ENCODE assay signal across 18 cellular contexts in the genomic region with DNA sequence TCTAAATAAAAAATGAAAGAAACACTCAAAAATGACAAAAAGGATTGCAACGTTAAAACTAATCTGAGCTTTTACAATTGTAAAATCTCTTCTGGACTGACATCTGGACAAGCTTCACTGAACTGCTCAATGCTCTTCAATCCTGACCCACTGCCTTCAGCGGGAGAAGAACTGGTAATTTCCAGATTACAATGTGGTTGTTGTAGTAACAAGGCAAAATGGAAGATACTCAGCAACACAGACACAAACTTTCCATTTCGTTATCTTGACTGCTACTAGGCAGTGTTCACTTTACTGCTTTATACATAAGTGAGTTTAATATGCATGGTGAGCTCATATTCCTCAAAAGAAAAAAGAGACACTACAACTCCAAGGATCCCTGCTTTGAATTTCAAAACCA. TPM values are rescaled to one million over a fixed set of nuclear protein-coding genes. Genes with fewer than 3 reads are reported as not detected.
DNase-seq lines count a peak whose midpoint lies in the region; FAIRE-seq and TF ChIP-seq lines count a peak whose summit lies in the region.
"Had no signal": no experiment of that assay in that cellular context is flagged by ENCODE, and none has a peak within 500 bp of the region (broad histone marks: within the 10 kb centered on the region; RNA-seq: fewer than 3 reads in every experiment).

No MANE protein-coding gene starts in this region.

- peak; percentile 32 for DNase-seq in DMS53 (lab: John Stamatoyannopoulos, UW)
- DNase-seq in DMS53 treated with DMSO at 0.1 percent for 48 hours (lab: John Stamatoyannopoulos, UW; ENCODE audit: unreplicated experiment), result no peak
- peak; percentile 5 to 22 for DNase-seq in thyroid gland
- DNase-seq in ascending aorta (ENCODE audit: low spot score in 2 of 2), result no peak
- no peak for DNase-seq in GM12892 (ENCODE audit: insufficient read length)
- DNase-seq in activated naive CD4-positive, alpha-beta T cell treated with anti-CD3 and anti-CD28 coated beads for 36 hours, result no peak
- DNase-seq: AML-193, NCI-H1105, NCI-H2081, NCI-H748 treated with DMSO at 0.1 percent for 48 hours, PC-3, RPMI8226, SHP77 treated with DMSO at 0.1 percent for 48 hours had no signal

- H3K4me3 ChIP-seq in endocrine pancreas (ENCODE audit: control insufficient read depth, insufficient read depth, low read length) (peak overlapping the region; percentile 3), thyroid gland (replicated peaks in 1 of 3) (no peak overlapping the region), ascending aorta (no peak overlapping the region)
- H3K4me3 ChIP-seq: GM12878 had no signal

- TF ChIP-seq POLR2A in thyroid gland (IDR thresholded peaks at IDR 0.05) (no peak), GM12892 (IDR thresholded peaks at IDR 0.05; ENCODE audit: low read depth, low read length) (no peak)

- H3K4me3 Mint-ChIP-seq in nephron, result no peak overlapping the region
- no peak overlapping the region for H3K4me3 Mint-ChIP-seq in activated naive CD4-positive, alpha-beta T cell treated with anti-CD3 and anti-CD28 coated beads for 36 hours
- H3K4me3 Mint-ChIP-seq: CD14-positive monocyte had no signal

- H3K27me3 ChIP-seq in endocrine pancreas (ENCODE audit: control insufficient read depth, insufficient read depth, low read length) (no peaks in the 10 kb centered on the region), thyroid gland (no peaks in the 10 kb centered on the region), ascending aorta (no peaks in the 10 kb centered on the region)

- H3K9ac ChIP-seq in endocrine pancreas (ENCODE audit: control insufficient read depth, insufficient read depth, low read length), result no peak overlapping the region

- H3K27ac ChIP-seq in thyroid gland (no peak overlapping the region), ascending aorta (no peak overlapping the region)

- H3K9me3 ChIP-seq in endocrine pancreas (ENCODE audit: control insufficient read depth, low read length), result no peaks in the 10 kb centered on the region
- H3K9me3 ChIP-seq in thyroid gland, result no peaks in the 10 kb centered on the region
- H3K9me3 ChIP-seq in ascending aorta, result no peaks in the 10 kb centered on the region

- intact Hi-C loops in thyroid gland (cut with DNase I) (no loop called here), ascending aorta (cut with DNase I) (no loop called here)
- intact Hi-C loops in activated naive CD4-positive, alpha-beta T cell treated with anti-CD3 and anti-CD28 coated beads for 36 hours (cut with micrococcal nuclease), result no loop called here

- FAIRE-seq in GM12892 (lab: Jason Lieb, UNC), result no peak
- FAIRE-seq: GM12878, H1 had no signal

- H3K4me1 Mint-ChIP-seq in nephron, result peaks cover 6% of the 10 kb centered on the region
- H3K4me1 Mint-ChIP-seq in activated naive CD4-positive, alpha-beta T cell treated with anti-CD3 and anti-CD28 coated beads for 36 hours (ENCODE audit: low read depth), result no peaks in the 10 kb centered on the region
- H3K4me1 Mint-ChIP-seq: CD14-positive monocyte had no signal

- H3K27me3 Mint-ChIP-seq in nephron (ENCODE audit: low read depth), result no peaks in the 10 kb centered on the region
- H3K27me3 Mint-ChIP-seq in activated naive CD4-positive, alpha-beta T cell treated with anti-CD3 and anti-CD28 coated beads for 36 hours (ENCODE audit: low read depth), result no peaks in the 10 kb centered on the region

- peak overlapping the region in 2 of 3 experiments; percentile 26 to 81 for H3K27ac Mint-ChIP-seq in nephron
- H3K27ac Mint-ChIP-seq in activated naive CD4-positive, alpha-beta T cell treated with anti-CD3 and anti-CD28 coated beads for 36 hours, result no peak overlapping the region
- H3K27ac Mint-ChIP-seq: CD14-positive monocyte had no signal

- CTCF ChIA-PET in activated naive CD4-positive, alpha-beta T cell treated with anti-CD3 and anti-CD28 coated beads for 36 hours (lab: Charles Lee), result no interaction called here

- H3K4me1 ChIP-seq in endocrine pancreas (ENCODE audit: control insufficient read depth, insufficient read depth, low read length) (peaks cover 4% of the 10 kb centered on the region), thyroid gland (no peaks in the 10 kb centered on the region), ascending aorta (no peaks in the 10 kb centered on the region)

- no peaks in the 10 kb centered on the region for H3K9me3 Mint-ChIP-seq in nephron
- no peaks in the 10 kb centered on the region for H3K9me3 Mint-ChIP-seq in activated naive CD4-positive, alpha-beta T cell treated with anti-CD3 and anti-CD28 coated beads for 36 hours

- no peaks in the 10 kb centered on the region for H3K36me3 Mint-ChIP-seq in nephron (ENCODE audit: low read depth)
- no peaks in the 10 kb centered on the region for H3K36me3 Mint-ChIP-seq in activated naive CD4-positive, alpha-beta T cell treated with anti-CD3 and anti-CD28 coated beads for 36 hours (ENCODE audit: low read depth)
- H3K36me3 Mint-ChIP-seq: CD14-positive monocyte had no signal

- WGBS in thyroid gland, 2 donors, result 29 to 33% methylated on average over 3 of the region's 3 CpGs

- H3K36me3 ChIP-seq in endocrine pancreas (ENCODE audit: control insufficient read depth, insufficient read depth, low read length) (no peaks in the 10 kb centered on the region), thyroid gland (no peaks in the 10 kb centered on the region), ascending aorta (no peaks in the 10 kb centered on the region)

- TF ChIP-seq CTCF in nephron (IDR thresholded peaks at IDR 0.05; ENCODE audit: unreplicated experiment in 3 of 3) (no peak), thyroid gland (IDR thresholded peaks at IDR 0.05) (no peak), ascending aorta (IDR thresholded peaks at IDR 0.05) (no peak)

RNA-seq across cellular contexts. Expression of a gene that starts 51.9 kb away (rescaled TPM):
- total RNA-seq in thyroid gland (10 to 100 TPM in 2 of 4 donors, 1 to 10 TPM in 2; 5.4 to 19.3 (median 9.8) TPM), ascending aorta (1.1 TPM)
- not detected for polyA plus RNA-seq in GM12892 (2012; ENCODE audit: missing spikeins)
- not detected for total RNA-seq in activated naive CD4-positive, alpha-beta T cell treated with anti-CD3 and anti-CD28 coated beads for 36 hours
- total RNA-seq: GM12878 had no signal
- polyA plus RNA-seq: GM12878 had no signal

Comparison
In these comparisons a context has a peak if more than half of its experiments do, and no peak if none do; other contexts are left out.
1. DNase-seq: peak in DMS53 (single experiment) and thyroid gland (2 of 2); none in DMS53 treated with DMSO at 0.1 percent for 48 hours (single experiment), ascending aorta (0 of 2), GM12892 (single experiment) and activated naive CD4-positive, alpha-beta T cell treated with anti-CD3 and anti-CD28 coated beads for 36 hours (single experiment).